1 cellular context compared by ENCODE assay signal in the genomic region with DNA sequence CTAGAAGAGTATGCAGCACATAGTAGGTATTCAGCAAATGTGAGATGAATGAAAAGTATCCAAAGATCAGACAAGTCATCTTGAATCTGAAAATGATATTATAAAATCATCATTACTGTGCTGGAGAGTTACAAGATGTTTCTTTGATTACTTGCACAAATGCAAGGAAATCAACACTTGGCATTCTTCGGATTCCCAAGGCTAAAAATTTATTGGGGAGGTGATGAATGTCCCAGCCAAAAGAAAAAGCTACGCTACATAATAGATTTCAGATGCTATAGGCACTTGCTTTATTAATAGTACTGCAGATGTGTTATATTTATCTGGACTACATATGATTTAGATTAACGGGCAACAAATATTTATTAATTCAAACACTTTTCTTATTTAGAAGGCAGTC.
TF ChIP-seq lines count a peak whose summit lies in the region.

No MANE protein-coding gene starts in this region.

TF ChIP-seq in GM23338, 12 proteins besides CTCF, POLR2A, EP300 and RAD21 (continued from another document):
- TF ChIP-seq NANOG (IDR thresholded peaks at IDR 0.05; ENCODE audit: borderline replicate concordance) (no peak), EZH2phosphoT487 (IDR thresholded peaks at IDR 0.05; ENCODE audit: unreplicated experiment) (no peak)
- TF ChIP-seq, protein P1, sequence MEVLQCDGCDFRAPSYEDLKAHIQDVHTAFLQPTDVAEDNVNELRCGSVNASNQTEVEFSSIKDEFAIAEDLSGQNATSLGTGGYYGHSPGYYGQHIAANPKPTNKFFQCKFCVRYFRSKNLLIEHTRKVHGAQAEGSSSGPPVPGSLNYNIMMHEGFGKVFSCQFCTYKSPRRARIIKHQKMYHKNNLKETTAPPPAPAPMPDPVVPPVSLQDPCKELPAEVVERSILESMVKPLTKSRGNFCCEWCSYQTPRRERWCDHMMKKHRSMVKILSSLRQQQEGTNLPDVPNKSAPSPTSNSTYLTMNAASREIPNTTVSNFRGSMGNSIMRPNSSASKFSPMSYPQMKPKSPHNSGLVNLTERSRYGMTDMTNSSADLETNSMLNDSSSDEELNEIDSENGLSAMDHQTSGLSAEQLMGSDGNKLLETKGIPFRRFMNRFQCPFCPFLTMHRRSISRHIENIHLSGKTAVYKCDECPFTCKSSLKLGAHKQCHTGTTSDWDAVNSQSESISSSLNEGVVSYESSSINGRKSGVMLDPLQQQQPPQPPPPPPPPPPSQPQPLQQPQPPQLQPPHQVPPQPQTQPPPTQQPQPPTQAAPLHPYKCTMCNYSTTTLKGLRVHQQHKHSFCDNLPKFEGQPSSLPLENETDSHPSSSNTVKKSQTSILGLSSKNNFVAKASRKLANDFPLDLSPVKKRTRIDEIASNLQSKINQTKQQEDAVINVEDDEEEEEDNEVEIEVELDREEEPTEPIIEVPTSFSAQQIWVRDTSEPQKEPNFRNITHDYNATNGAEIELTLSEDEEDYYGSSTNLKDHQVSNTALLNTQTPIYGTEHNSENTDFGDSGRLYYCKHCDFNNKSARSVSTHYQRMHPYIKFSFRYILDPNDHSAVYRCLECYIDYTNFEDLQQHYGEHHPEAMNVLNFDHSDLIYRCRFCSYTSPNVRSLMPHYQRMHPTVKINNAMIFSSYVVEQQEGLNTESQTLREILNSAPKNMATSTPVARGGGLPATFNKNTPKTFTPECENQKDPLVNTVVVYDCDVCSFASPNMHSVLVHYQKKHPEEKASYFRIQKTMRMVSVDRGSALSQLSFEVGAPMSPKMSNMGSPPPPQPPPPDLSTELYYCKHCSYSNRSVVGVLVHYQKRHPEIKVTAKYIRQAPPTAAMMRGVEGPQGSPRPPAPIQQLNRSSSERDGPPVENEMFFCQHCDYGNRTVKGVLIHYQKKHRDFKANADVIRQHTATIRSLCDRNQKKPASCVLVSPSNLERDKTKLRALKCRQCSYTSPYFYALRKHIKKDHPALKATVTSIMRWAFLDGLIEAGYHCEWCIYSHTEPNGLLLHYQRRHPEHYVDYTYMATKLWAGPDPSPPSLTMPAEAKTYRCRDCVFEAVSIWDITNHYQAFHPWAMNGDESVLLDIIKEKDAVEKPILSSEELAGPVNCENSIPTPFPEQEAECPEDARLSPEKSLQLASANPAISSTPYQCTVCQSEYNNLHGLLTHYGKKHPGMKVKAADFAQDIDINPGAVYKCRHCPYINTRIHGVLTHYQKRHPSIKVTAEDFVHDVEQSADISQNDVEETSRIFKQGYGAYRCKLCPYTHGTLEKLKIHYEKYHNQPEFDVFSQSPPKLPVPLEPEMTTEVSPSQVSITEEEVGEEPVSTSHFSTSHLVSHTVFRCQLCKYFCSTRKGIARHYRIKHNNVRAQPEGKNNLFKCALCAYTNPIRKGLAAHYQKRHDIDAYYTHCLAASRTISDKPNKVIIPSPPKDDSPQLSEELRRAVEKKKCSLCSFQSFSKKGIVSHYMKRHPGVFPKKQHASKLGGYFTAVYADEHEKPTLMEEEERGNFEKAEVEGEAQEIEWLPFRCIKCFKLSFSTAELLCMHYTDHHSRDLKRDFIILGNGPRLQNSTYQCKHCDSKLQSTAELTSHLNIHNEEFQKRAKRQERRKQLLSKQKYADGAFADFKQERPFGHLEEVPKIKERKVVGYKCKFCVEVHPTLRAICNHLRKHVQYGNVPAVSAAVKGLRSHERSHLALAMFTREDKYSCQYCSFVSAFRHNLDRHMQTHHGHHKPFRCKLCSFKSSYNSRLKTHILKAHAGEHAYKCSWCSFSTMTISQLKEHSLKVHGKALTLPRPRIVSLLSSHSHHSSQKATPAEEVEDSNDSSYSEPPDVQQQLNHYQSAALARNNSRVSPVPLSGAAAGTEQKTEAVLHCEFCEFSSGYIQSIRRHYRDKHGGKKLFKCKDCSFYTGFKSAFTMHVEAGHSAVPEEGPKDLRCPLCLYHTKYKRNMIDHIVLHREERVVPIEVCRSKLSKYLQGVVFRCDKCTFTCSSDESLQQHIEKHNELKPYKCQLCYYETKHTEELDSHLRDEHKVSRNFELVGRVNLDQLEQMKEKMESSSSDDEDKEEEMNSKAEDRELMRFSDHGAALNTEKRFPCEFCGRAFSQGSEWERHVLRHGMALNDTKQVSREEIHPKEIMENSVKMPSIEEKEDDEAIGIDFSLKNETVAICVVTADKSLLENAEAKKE (CRISPR knock-in tag; IDR thresholded peaks at IDR 0.05): no peak
